Comparison of ENCODE assay signal across 11 cellular contexts in the genomic region with DNA sequence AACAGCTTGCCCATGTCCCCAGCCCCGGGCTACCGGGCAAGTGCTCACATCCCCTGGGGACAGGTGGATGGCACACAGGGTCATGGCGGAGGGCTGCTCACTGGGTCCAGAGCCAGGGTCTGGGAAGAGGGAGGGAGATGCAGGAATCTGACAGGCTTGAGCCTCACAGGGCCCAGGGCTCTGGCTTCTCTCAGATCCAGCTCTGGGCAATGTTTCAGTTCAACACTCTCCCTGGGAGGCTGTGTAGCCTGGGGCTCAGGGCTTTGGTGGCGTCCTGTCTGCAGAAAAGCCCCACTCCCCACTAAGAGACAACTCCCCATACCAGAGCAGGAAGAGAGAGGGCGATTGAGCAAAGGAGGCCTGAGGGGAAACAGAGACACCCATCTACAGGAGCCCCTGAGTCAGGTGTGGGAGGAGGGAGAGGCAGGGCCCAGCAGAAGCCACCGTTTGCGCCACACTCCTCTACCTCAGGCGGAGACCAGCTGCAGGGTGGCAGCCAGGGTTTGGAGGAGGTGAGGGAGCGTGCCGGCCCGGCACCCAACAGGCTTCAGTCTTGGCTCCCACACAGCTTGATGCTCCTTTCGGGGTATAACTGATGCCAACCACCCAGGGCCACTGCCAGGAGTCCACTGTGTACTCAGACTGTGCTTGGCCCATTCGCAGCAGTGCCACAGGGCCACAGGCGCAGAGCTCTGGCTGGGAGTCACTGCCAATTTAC. TPM values are rescaled to one million over a fixed set of nuclear protein-coding genes. Genes with fewer than 3 reads are reported as not detected.
DNase-seq lines count a peak whose midpoint lies in the region; ATAC-seq and TF ChIP-seq lines count a peak whose summit lies in the region.
"Had no signal": no experiment of that assay in that cellular context is flagged by ENCODE, and none has a peak within 500 bp of the region (broad histone marks: within the 10 kb centered on the region; RNA-seq: fewer than 3 reads in every experiment).

No MANE protein-coding gene starts in this region.

- peaks cover 55% of the 10 kb centered on the region for H3K4me1 Mint-ChIP-seq in stimulated activated memory B cell treated with anti-CD40 and anti-IgM and Interleukin-4, amounts not matched to agents 10 μg/mL and 1 μg/mL and 100 μg/mL, for 72 hours

- no peak overlapping the region for H3K27ac ChIP-seq in OCI-LY7 (ENCODE audit: low read depth, low read length, poor library complexity, severe bottlenecking)

- CTCF ChIA-PET in OCI-LY7 (lab: Charles Lee; ENCODE audit: unreplicated experiment) = interaction anchor here (2.3 kb wide), 1 partner anchor 41 kb away, joined by 7 read pairs; no protein-coding TSS in a partner anchor

- H3K4me3 Mint-ChIP-seq in stimulated activated memory B cell treated with anti-CD40 and anti-IgM and Interleukin-4, amounts not matched to agents 10 μg/mL and 1 μg/mL and 100 μg/mL, for 72 hours = no peak overlapping the region

- H3K79me2 ChIP-seq in OCI-LY7 (ENCODE audit: insufficient read depth, low read depth, low read length) = no peaks in the 10 kb centered on the region

- DNase-seq in NCI-H510A treated with DMSO at 0.1 percent for 48 hours (lab: John Stamatoyannopoulos, UW) (peak; percentile 9), NCI-H510A (lab: John Stamatoyannopoulos, UW) (no peak), OCI-LY7 (ENCODE audit: low spot score) (no peak), Right ventricle myocardium superior (peak; percentile 82), NCI-H1048 (lab: John Stamatoyannopoulos, UW) (no peak)
- DNase-seq in activated CD4-positive, alpha-beta T cell treated with anti-CD3 and anti-CD28 coated beads for 1 hour = no peak
- DNase-seq: effector memory CD4-positive, alpha-beta T cell; GOT3 had no signal

- H3K4me2 ChIP-seq in OCI-LY7 (ENCODE audit: low read length) = peak overlapping the region; percentile 71

- H3K9me2 ChIP-seq in OCI-LY7 (ENCODE audit: insufficient read depth, low read length) = no peaks in the 10 kb centered on the region

- peak overlapping the region; percentile 22 for H3K4me3 ChIP-seq in OCI-LY7 (ENCODE audit: low read depth, low read length, poor library complexity, severe bottlenecking)
- H3K4me3 ChIP-seq: smooth muscle cell had no signal

- intact Hi-C loops in OCI-LY7 (cut with micrococcal nuclease; ENCODE audit: unreplicated experiment) (loop anchor here (2.0 kb wide), 1 partner anchor 43 kb away; no protein-coding TSS in a partner anchor), Right ventricle myocardium superior (cut with DNase I) (no loop called here)

- H3K36me3 Mint-ChIP-seq in stimulated activated memory B cell treated with anti-CD40 and anti-IgM and Interleukin-4, amounts not matched to agents 10 μg/mL and 1 μg/mL and 100 μg/mL, for 72 hours = peaks cover 12% of the 10 kb centered on the region

- no peak for TF ChIP-seq CTCF in OCI-LY7 (conservative IDR thresholded peaks at IDR 0.05; ENCODE audit: low read length)

- H3K9me3 ChIP-seq in OCI-LY7 (ENCODE audit: low read length) = no peaks in the 10 kb centered on the region

- no peaks in the 10 kb centered on the region for H3K36me3 ChIP-seq in OCI-LY7 (ENCODE audit: insufficient read depth, low read length)

- peak; percentile 94 for ATAC-seq in Right ventricle myocardium superior (ENCODE audit: poor library complexity)
- ATAC-seq in stimulated activated memory B cell treated with anti-CD40 and anti-IgM and Interleukin-4, amounts not matched to agents 10 μg/mL and 1 μg/mL and 100 μg/mL, for 72 hours = no peak
- no peak for ATAC-seq in HG02763 (IDR thresholded peaks at IDR 0.05; ENCODE audit: unreplicated experiment)

- no peak overlapping the region for H2AFZ ChIP-seq in OCI-LY7 (ENCODE audit: low read length)

- H3K27me3 Mint-ChIP-seq in stimulated activated memory B cell treated with anti-CD40 and anti-IgM and Interleukin-4, amounts not matched to agents 10 μg/mL and 1 μg/mL and 100 μg/mL, for 72 hours = no peaks in the 10 kb centered on the region

- no peaks in the 10 kb centered on the region for H4K20me1 ChIP-seq in OCI-LY7 (ENCODE audit: insufficient read depth, low read length)

- POLR2A ChIA-PET in OCI-LY7 (lab: Charles Lee) = interaction anchor here (0.7 to 3.5 kb wide), 3 partner anchors 43 to 266 kb away, joined by 3 to 10 read pairs (median 4); no protein-coding TSS in a partner anchor

- BruUV-seq in OCI-LY7 (replicated peaks; lab: Mats Ljungman, UMichigan) = no TSS peak

- no peaks in the 10 kb centered on the region for H3K9me3 Mint-ChIP-seq in stimulated activated memory B cell treated with anti-CD40 and anti-IgM and Interleukin-4, amounts not matched to agents 10 μg/mL and 1 μg/mL and 100 μg/mL, for 72 hours

- peaks cover 58% of the 10 kb centered on the region for H3K4me1 ChIP-seq in OCI-LY7 (ENCODE audit: insufficient read depth, low read length, poor library complexity, severe bottlenecking)

- H3K27ac Mint-ChIP-seq in stimulated activated memory B cell treated with anti-CD40 and anti-IgM and Interleukin-4, amounts not matched to agents 10 μg/mL and 1 μg/mL and 100 μg/mL, for 72 hours = peak overlapping the region; percentile 95

RNA-seq across cellular contexts. Expression of a gene that starts 16.8 kb away (rescaled TPM):
- 188 and 250 TPM in 2 replicates for total RNA-seq in OCI-LY7 (2014; rRNA removed; shearing (Covaris generic))
- total RNA-seq in OCI-LY7 (2022) (130 TPM in 2 replicates), Right ventricle myocardium superior (196 TPM)

RNA-seq across cellular contexts. Expression of a gene that starts 52.9 kb away (rescaled TPM):
- 4.8 and 5.3 TPM in 2 replicates for total RNA-seq in OCI-LY7 (2014; rRNA removed; shearing (Covaris generic))
- total RNA-seq in OCI-LY7 (2022) (11.1 and 11.3 TPM in 2 replicates), Right ventricle myocardium superior (3.4 TPM)

Comparison
In these comparisons a context has a peak if more than half of its experiments do, and no peak if none do; other contexts are left out.
1. DNase-seq: peak in NCI-H510A treated with DMSO at 0.1 percent for 48 hours (single experiment) and Right ventricle myocardium superior (single experiment); none in NCI-H510A (single experiment), OCI-LY7 (single experiment), NCI-H1048 (single experiment) and activated CD4-positive, alpha-beta T cell treated with anti-CD3 and anti-CD28 coated beads for 1 hour (single experiment).